ENCODE assay signal across 16 cellular contexts in the genomic region with DNA sequence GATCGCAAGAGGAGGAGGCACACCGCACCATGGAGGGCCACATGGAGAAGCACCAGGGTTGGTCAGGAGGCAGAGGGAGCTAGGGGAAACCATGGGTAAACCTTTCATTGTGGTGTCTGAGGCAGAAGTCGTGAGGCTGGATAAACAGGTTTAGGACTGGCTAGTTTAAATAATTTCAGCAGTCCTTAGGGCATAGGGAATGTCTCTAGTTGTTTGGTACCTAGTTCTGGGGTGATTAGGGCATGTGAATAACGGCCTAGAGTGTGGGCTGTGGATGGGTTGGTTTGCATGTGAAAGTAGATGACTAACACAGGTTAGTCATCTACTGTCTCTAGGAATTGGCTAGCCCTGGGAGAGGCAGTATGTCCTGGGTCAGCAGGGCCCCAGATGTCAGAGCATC.
DNase-seq lines count a peak whose midpoint lies in the region; ATAC-seq and TF ChIP-seq lines count a peak whose summit lies in the region.
"Had no signal": no experiment of that assay in that cellular context is flagged by ENCODE, and none has a peak within 500 bp of the region (broad histone marks: within the 10 kb centered on the region; RNA-seq: fewer than 3 reads in every experiment).

No MANE protein-coding gene starts in this region.

- H3K36me3 ChIP-seq in kidney epithelial cell (ENCODE audit: control insufficient read depth, insufficient read depth, low read length) = no peaks in the 10 kb centered on the region
- H3K36me3 ChIP-seq: adrenal gland had no signal

- H3K36me3 Mint-ChIP-seq in stimulated activated memory B cell treated with anti-CD40 and anti-IgM and Interleukin-4, amounts not matched to agents 10 μg/mL and 1 μg/mL and 100 μg/mL, for 72 hours = no peaks in the 10 kb centered on the region

- DNase-seq in EL = peak; percentile 39
- DNase-seq in astrocyte of the hippocampus (ENCODE audit: low read depth, low spot score) = peak; percentile 52
- peak; percentile 49 for DNase-seq in kidney epithelial cell (ENCODE audit: low read depth)
- DNase-seq in stimulated activated CD4-positive, alpha-beta T cell treated with anti-CD3 and anti-CD28 coated beads, Interleukin-12 subunit alpha, Interleukin-12 subunit beta, amount 100 ng/mL, for 4 hours = no peak
- no peak for DNase-seq in midbrain (lab: John Stamatoyannopoulos, UW)
- DNase-seq: adrenal gland; DMS79 treated with DMSO at 0.1 percent for 48 hours; GOT3; kidney; MM.1S; SK-N-SH; stimulated activated CD4-positive, alpha-beta T cell treated with anti-CD3 and anti-CD28 coated beads, Interleukin-4, amount 100 ng/mL, for 1 hour had no signal

- peaks cover 9% of the 10 kb centered on the region for H3K27me3 Mint-ChIP-seq in stimulated activated memory B cell treated with anti-CD40 and anti-IgM and Interleukin-4, amounts not matched to agents 10 μg/mL and 1 μg/mL and 100 μg/mL, for 72 hours

- no peak overlapping the region for H3K27ac Mint-ChIP-seq in stimulated activated memory B cell treated with anti-CD40 and anti-IgM and Interleukin-4, amounts not matched to agents 10 μg/mL and 1 μg/mL and 100 μg/mL, for 72 hours
- H3K27ac Mint-ChIP-seq: B cell had no signal

- ATAC-seq in HG03442 (IDR thresholded peaks at IDR 0.05; ENCODE audit: unreplicated experiment) (peak; percentile 73), HG03457 (IDR thresholded peaks at IDR 0.05; ENCODE audit: unreplicated experiment) (no peak)
- no peak for ATAC-seq in stimulated activated memory B cell treated with anti-CD40 and anti-IgM and Interleukin-4, amounts not matched to agents 10 μg/mL and 1 μg/mL and 100 μg/mL, for 72 hours

- no peaks in the 10 kb centered on the region for H3K9me3 Mint-ChIP-seq in stimulated activated memory B cell treated with anti-CD40 and anti-IgM and Interleukin-4, amounts not matched to agents 10 μg/mL and 1 μg/mL and 100 μg/mL, for 72 hours

- H3K4me3 Mint-ChIP-seq in stimulated activated memory B cell treated with anti-CD40 and anti-IgM and Interleukin-4, amounts not matched to agents 10 μg/mL and 1 μg/mL and 100 μg/mL, for 72 hours = no peak overlapping the region
- H3K4me3 Mint-ChIP-seq: B cell had no signal

- TF ChIP-seq CTCF in kidney epithelial cell (IDR thresholded peaks at IDR 0.05; ENCODE audit: insufficient read depth, low read length, poor library complexity, severe bottlenecking) = no peak

- H3K27me3 ChIP-seq in kidney epithelial cell (ENCODE audit: control insufficient read depth, insufficient read depth, low read length) = no peaks in the 10 kb centered on the region
- H3K27me3 ChIP-seq: adrenal gland had no signal

- H3K4me3 ChIP-seq in kidney epithelial cell (ENCODE audit: low read depth, low read length) = no peak overlapping the region
- H3K4me3 ChIP-seq: adrenal gland had no signal

- H3K4me1 Mint-ChIP-seq in stimulated activated memory B cell treated with anti-CD40 and anti-IgM and Interleukin-4, amounts not matched to agents 10 μg/mL and 1 μg/mL and 100 μg/mL, for 72 hours = no peaks in the 10 kb centered on the region
- H3K4me1 Mint-ChIP-seq: B cell had no signal

Comparison
In these comparisons a context has a peak if more than half of its experiments do, and no peak if none do; other contexts are left out.
1. DNase-seq: peak in EL (single experiment), astrocyte of the hippocampus (single experiment) and kidney epithelial cell (single experiment); none in stimulated activated CD4-positive, alpha-beta T cell treated with anti-CD3 and anti-CD28 coated beads, Interleukin-12 subunit alpha, Interleukin-12 subunit beta, amount 100 ng/mL, for 4 hours (single experiment) and midbrain (single experiment).